20 cellular contexts compared by ENCODE assay signal in genomic region chr17:81159611-81160265, GRCh38. TPM values are rescaled to one million over a fixed set of nuclear protein-coding genes. Genes with fewer than 3 reads are reported as not detected.
DNase-seq lines count a peak whose midpoint lies in the region; ATAC-seq, FAIRE-seq and TF ChIP-seq lines count a peak whose summit lies in the region.
"Had no signal": no experiment of that assay in that cellular context is flagged by ENCODE, and none has a peak within 500 bp of the region (broad histone marks: within the 10 kb centered on the region; RNA-seq: fewer than 3 reads in every experiment).

No MANE protein-coding gene starts in this region.

- H3K4me1 ChIP-seq in BLaER1 = peaks cover 50% of the 10 kb centered on the region
- H3K4me1 ChIP-seq in kidney (ENCODE audit: control insufficient read depth in 1 of 2, insufficient read depth in 1 of 2, low read depth in 1 of 2, low read length in 2 of 2) = no peaks in the 10 kb centered on the region
- H3K4me1 ChIP-seq in mesenchymal stem cell (ENCODE audit: control insufficient read depth, insufficient read depth, low read depth, low read length) = peaks cover under 1% of the 10 kb centered on the region

- H3K4me3 ChIP-seq in BLaER1 = no peak overlapping the region
- H3K4me3 ChIP-seq in kidney (ENCODE audit: low read length in 2 of 2) = no peak overlapping the region
- peak overlapping the region; percentile 7 to 32 (median 26) for H3K4me3 ChIP-seq in skin epidermis
- no peak overlapping the region for H3K4me3 ChIP-seq in mesenchymal stem cell (ENCODE audit: insufficient read depth in 1 of 2, low read depth in 1 of 2, low read length in 2 of 2)

- no peak overlapping the region for H2BK120ac ChIP-seq in mesenchymal stem cell (ENCODE audit: low read depth, low read length)

- H3K27me3 ChIP-seq in BLaER1 = peaks cover 47% of the 10 kb centered on the region
- H3K27me3 ChIP-seq in mesenchymal stem cell (ENCODE audit: control insufficient read depth in 1 of 2, insufficient read depth in 1 of 2, low read length in 2 of 2) = peaks cover 19 to 52% of the 10 kb centered on the region in 2 experiments

- H3K36me3 ChIP-seq in BLaER1 (no peaks in the 10 kb centered on the region), kidney (ENCODE audit: control insufficient read depth in 1 of 2, insufficient read depth in 2 of 2, low read length in 2 of 2) (no peaks in the 10 kb centered on the region), mesenchymal stem cell (ENCODE audit: control insufficient read depth in 1 of 2, insufficient read depth in 2 of 2, low read depth in 1 of 2, low read length in 2 of 2) (no peaks in the 10 kb centered on the region)

- no peak for FAIRE-seq in kidney (lab: Jason Lieb, UNC)

- WGBS in mesenchymal stem cell = 89% methylated on average over 25 of the region's 25 CpGs

- H3K9me3 ChIP-seq in BLaER1 = no peaks in the 10 kb centered on the region
- no peaks in the 10 kb centered on the region for H3K9me3 ChIP-seq in kidney (ENCODE audit: control insufficient read depth in 1 of 2, low read length in 2 of 2)
- no peaks in the 10 kb centered on the region for H3K9me3 ChIP-seq in mesenchymal stem cell (ENCODE audit: control insufficient read depth, low read length)

- peaks cover 9% of the 10 kb centered on the region for H4K20me1 ChIP-seq in BLaER1

- H3K18ac ChIP-seq in mesenchymal stem cell (ENCODE audit: low read depth in 1 of 2, low read length in 2 of 2) = no peak overlapping the region

- H3K9ac ChIP-seq in BLaER1 (no peak overlapping the region), kidney (ENCODE audit: low read length in 2 of 2) (no peak overlapping the region), mesenchymal stem cell (ENCODE audit: low read length) (no peak overlapping the region)
- H3K9ac ChIP-seq: parathyroid adenoma had no signal

- H4K8ac ChIP-seq in mesenchymal stem cell (ENCODE audit: low read length) = no peak overlapping the region

- no peak overlapping the region for H2AFZ ChIP-seq in mesenchymal stem cell (ENCODE audit: low read depth, low read length)
- H2AFZ ChIP-seq: parathyroid adenoma had no signal

- peaks cover 4% of the 10 kb centered on the region for H3K27me3 Mint-ChIP-seq in activated T-helper 17 cell treated with anti-CD3 and anti-CD28 coated beads, Interleukin-2, amount 50 U/mL, for 72 hours

- H3K23ac ChIP-seq in mesenchymal stem cell (ENCODE audit: low read length in 2 of 2) = no peak overlapping the region

- H3K27ac Mint-ChIP-seq in activated T-helper 17 cell treated with anti-CD3 and anti-CD28 coated beads, Interleukin-2, amount 50 U/mL, for 72 hours = no peak overlapping the region
- H3K27ac Mint-ChIP-seq: T-cell had no signal

- H2BK15ac ChIP-seq in mesenchymal stem cell (ENCODE audit: low read depth, poor library complexity, severe bottlenecking) = no peak overlapping the region

- H3K4me3 Mint-ChIP-seq in activated T-helper 17 cell treated with anti-CD3 and anti-CD28 coated beads, Interleukin-2, amount 50 U/mL, for 72 hours = no peak overlapping the region

- no peak for TF ChIP-seq CTCF in kidney (IDR thresholded peaks at IDR 0.05; ENCODE audit: borderline replicate concordance, extremely low read depth, insufficient read depth)

- DNase-seq in kidney = peak; percentile 71
- DNase-seq in dermis blood vessel endothelial cell = no peak
- no peak for DNase-seq in mesenchymal stem cell
- no peak for DNase-seq in NCI-H1930 (lab: John Stamatoyannopoulos, UW)
- DNase-seq in DMS79 treated with DMSO at 0.1 percent for 48 hours (lab: John Stamatoyannopoulos, UW) = no peak
- DNase-seq: activated CD4-positive, alpha-beta T cell treated with anti-CD3 and anti-CD28 coated beads for 48 hours; activated effector memory CD4-positive, alpha-beta T cell treated with Interleukin-2 at 50 U/mL for 16 hours; central memory CD4-positive, alpha-beta T cell; DND-41; HCEC 1CT; NCI-H1105 treated with DMSO at 0.1 percent for 48 hours; SIG-M5; stimulated activated CD4-positive, alpha-beta T cell treated with anti-CD3 and anti-CD28 coated beads, Interleukin-4, amount 100 ng/mL, for 1 hour had no signal

- H3K4ac ChIP-seq in mesenchymal stem cell (ENCODE audit: low read depth in 1 of 2, low read length in 2 of 2) = no peak overlapping the region

- ATAC-seq in activated T-helper 17 cell treated with anti-CD3 and anti-CD28 coated beads, Interleukin-2, amount 50 U/mL, for 72 hours (replicated peaks) = peak; percentile 31

- H3K9me3 Mint-ChIP-seq in activated T-helper 17 cell treated with anti-CD3 and anti-CD28 coated beads, Interleukin-2, amount 50 U/mL, for 72 hours = no peaks in the 10 kb centered on the region
- H3K9me3 Mint-ChIP-seq: T-cell had no signal

- H3K27ac ChIP-seq in BLaER1 (no peak overlapping the region), kidney (ENCODE audit: low read depth in 2 of 2, low read length in 2 of 2) (no peak overlapping the region), skin epidermis (peak overlapping the region in 14 of 21 experiments; percentile 4 to 80 (median 46)), mesenchymal stem cell (ENCODE audit: low read length, poor library complexity, severe bottlenecking) (no peak overlapping the region)
- H3K27ac ChIP-seq: parathyroid adenoma had no signal

- intact Hi-C loops in kidney (cut with DNase I) = no loop called here

- H2BK12ac ChIP-seq in mesenchymal stem cell (ENCODE audit: low read length in 2 of 2) = no peak overlapping the region

- no peak overlapping the region for H2AK5ac ChIP-seq in mesenchymal stem cell (ENCODE audit: low read length, severe bottlenecking)

- H3K4me2 ChIP-seq in BLaER1 = peak overlapping the region; percentile 89
- no peak overlapping the region for H3K4me2 ChIP-seq in mesenchymal stem cell (ENCODE audit: low read length, poor library complexity, severe bottlenecking)

- H3K79me1 ChIP-seq in mesenchymal stem cell (replicated peaks; ENCODE audit: low read length, poor library complexity, severe bottlenecking) = no peaks in the 10 kb centered on the region

- H4K91ac ChIP-seq in mesenchymal stem cell (ENCODE audit: low read length) = no peak overlapping the region

- no peaks in the 10 kb centered on the region for H3K4me1 Mint-ChIP-seq in activated T-helper 17 cell treated with anti-CD3 and anti-CD28 coated beads, Interleukin-2, amount 50 U/mL, for 72 hours

- no peak overlapping the region for H2BK5ac ChIP-seq in mesenchymal stem cell (ENCODE audit: low read depth, low read length, poor library complexity, severe bottlenecking)

- no peaks in the 10 kb centered on the region for H3K36me3 Mint-ChIP-seq in activated T-helper 17 cell treated with anti-CD3 and anti-CD28 coated beads, Interleukin-2, amount 50 U/mL, for 72 hours (ENCODE audit: low read depth)
- H3K36me3 Mint-ChIP-seq: T-cell had no signal

- H3K14ac ChIP-seq in mesenchymal stem cell (ENCODE audit: low read length in 2 of 2) = no peak overlapping the region

RNA-seq across cellular contexts. Expression of gene PVALEF, which starts 5.6 kb away (rescaled TPM):
- not detected for total RNA-seq in activated T-helper 17 cell treated with anti-CD3 and anti-CD28 coated beads, Interleukin-2, amount 50 U/mL, for 72 hours
- not detected for total RNA-seq in kidney
- not detected for polyA plus RNA-seq in kidney (ENCODE audit: insufficient read depth, low read depth, low replicate concordance)
- not detected in 2 replicates for total RNA-seq in dermis blood vessel endothelial cell
- not detected for polyA plus RNA-seq in mesenchymal stem cell (2013, experiment 1 of 2)
- polyA plus RNA-seq in mesenchymal stem cell (2013, experiment 2 of 2) = not detected
- total RNA-seq: skeletal muscle tissue, subcutaneous adipose tissue, T-cell had no signal

RNA-seq across cellular contexts. Expression of gene AATK, which starts 6.3 kb away (rescaled TPM):
- 1 to 10 TPM; 1.2 to 2.4 TPM for total RNA-seq in activated T-helper 17 cell treated with anti-CD3 and anti-CD28 coated beads, Interleukin-2, amount 50 U/mL, for 72 hours
- total RNA-seq in kidney = 4.2 TPM
- 0.65 TPM for polyA plus RNA-seq in kidney (ENCODE audit: insufficient read depth, low read depth, low replicate concordance)
- total RNA-seq in dermis blood vessel endothelial cell = 4.0 and 4.1 TPM in 2 replicates
- 0.29 TPM for polyA plus RNA-seq in mesenchymal stem cell (2013, experiment 1 of 2)
- polyA plus RNA-seq in mesenchymal stem cell (2013, experiment 2 of 2) = 0.40 TPM

Comparison
In these comparisons a context has a peak if more than half of its experiments do, and no peak if none do; other contexts are left out.
1. H3K27ac ChIP-seq: peak in skin epidermis (14 of 21); none in BLaER1 (single experiment), kidney (0 of 2) and mesenchymal stem cell (single experiment).
2. H3K4me3 ChIP-seq: peak in skin epidermis (7 of 7); none in BLaER1 (single experiment), kidney (0 of 2) and mesenchymal stem cell (0 of 2).